1 cellular context compared by ENCODE assay signal in genomic region chr3:167874667-167875372, GRCh38.
TF ChIP-seq lines count a peak whose summit lies in the region.

No MANE protein-coding gene starts in this region.

TF ChIP-seq in GM23338, 12 proteins besides CTCF, POLR2A, EP300 and RAD21 (continued from another document):
- TF ChIP-seq ZNF462 (CRISPR knock-in tag; IDR thresholded peaks at IDR 0.05) (no peak), NANOG (IDR thresholded peaks at IDR 0.05; ENCODE audit: borderline replicate concordance) (no peak), ZNF331 (CRISPR knock-in tag; IDR thresholded peaks at IDR 0.05; ENCODE audit: low read depth) (no peak), EZH2phosphoT487 (IDR thresholded peaks at IDR 0.05; ENCODE audit: unreplicated experiment) (no peak), POLR2AphosphoS5 (IDR thresholded peaks at IDR 0.05; ENCODE audit: low read depth) (no peak), JUNB (IDR thresholded peaks at IDR 0.05; ENCODE audit: unreplicated experiment) (no peak), ZNF114 (CRISPR knock-in tag; IDR thresholded peaks at IDR 0.05) (no peak), STAT1 (IDR thresholded peaks at IDR 0.05; ENCODE audit: unreplicated experiment) (no peak)
